In the genomic region with DNA sequence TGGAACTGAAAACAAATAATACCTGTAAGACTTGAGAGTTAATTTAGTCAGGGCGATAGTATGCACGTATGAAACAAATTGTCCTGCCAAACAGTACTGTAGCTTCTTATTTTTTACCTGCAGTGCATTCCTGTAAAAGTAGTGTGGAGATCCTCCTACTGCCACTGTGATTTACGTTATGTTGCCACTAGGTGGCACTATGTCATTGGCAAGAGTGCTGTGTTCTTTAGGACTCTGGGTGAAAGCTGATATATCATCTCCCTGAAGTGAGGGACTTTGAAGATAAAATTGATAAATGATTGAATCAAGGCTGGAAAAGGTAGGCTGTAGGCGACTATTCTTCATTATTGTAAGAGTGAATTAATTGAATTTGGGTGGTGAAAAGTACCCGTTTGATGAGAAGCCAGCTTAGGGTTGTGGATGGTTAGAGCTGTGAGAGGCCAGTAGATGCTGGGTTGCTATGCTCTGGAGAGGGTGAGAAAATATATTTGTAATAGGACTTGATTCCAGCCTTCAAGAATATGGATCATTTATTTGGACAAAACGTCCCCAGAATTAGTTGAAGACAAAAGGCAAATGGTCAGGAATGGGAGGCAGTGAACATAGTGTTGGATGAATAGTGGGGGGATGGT, we compare ENCODE assay signal across 8 cellular contexts. TPM values are rescaled to one million over a fixed set of nuclear protein-coding genes. Genes with fewer than 3 reads are reported as not detected.
DNase-seq lines count a peak whose midpoint lies in the region; ATAC-seq and TF ChIP-seq lines count a peak whose summit lies in the region.
"Not testable (repeated sequence)": the region's sequence is repeated elsewhere in the genome, so short reads cannot be mapped to it uniquely, and the experiment has no call there.

No MANE protein-coding gene starts in this region.

- TF ChIP-seq CTCF in esophagus muscularis mucosa (IDR thresholded peaks at IDR 0.05) = peak in 2 of 3 experiments; percentile 14 to 30

- not testable (repeated sequence) for H3K4me1 ChIP-seq in CD8-positive, alpha-beta memory T cell (ENCODE audit: insufficient read depth, low read length); esophagus muscularis mucosa

- H3K27ac Mint-ChIP-seq in CD8-positive, alpha-beta memory T cell; T-helper 2 cell treated with Interferon-gamma antibody and Interleukin-4, amounts not matched to agents 5 μg/mL and 100 μg/mL, for 36 hours; naive thymus-derived CD8-positive, alpha-beta T cell: not testable (repeated sequence)

- ATAC-seq in GM19463 (IDR thresholded peaks at IDR 0.05; ENCODE audit: unreplicated experiment) (peak; percentile 86), HG02981 (IDR thresholded peaks at IDR 0.05; ENCODE audit: unreplicated experiment) (peak; percentile 88)
- ATAC-seq in naive thymus-derived CD8-positive, alpha-beta T cell = peak; percentile 91 to 98

- peak in 4 of 5 donors; percentile 4 to 50 (median 33) for DNase-seq in CD8-positive, alpha-beta memory T cell
- peak; percentile 32 for DNase-seq in T-helper 2 cell treated with Interferon-gamma antibody and Interleukin-4, amounts not matched to agents 5 μg/mL and 100 μg/mL, for 36 hours (ENCODE audit: low spot score)
- DNase-seq in activated effector memory CD4-positive, alpha-beta T cell treated with Interleukin-2 at 50 U/mL for 16 hours = peak; percentile 25
- not testable (repeated sequence) for DNase-seq in esophagus muscularis mucosa (ENCODE audit: extremely low spot score)
- DNase-seq in naive thymus-derived CD8-positive, alpha-beta T cell = peak in 8 of 10 donors; percentile 5 to 51 (median 38)
- DNase-seq in stimulated activated CD8-positive, alpha-beta memory T cell treated with anti-CD3 and anti-CD28 coated beads, Interleukin-4, amount 100 ng/mL, for 4 hours (ENCODE audit: low read depth in 2 of 2, low spot score in 1 of 2) = peak; percentile 1 to 33

- H3K36me3 ChIP-seq in CD8-positive, alpha-beta memory T cell (ENCODE audit: insufficient read depth, low read length); esophagus muscularis mucosa: not testable (repeated sequence)

- CTCF ChIA-PET in CD8-positive, alpha-beta memory T cell (lab: Charles Lee) = not testable (repeated sequence)

- POLR2A ChIA-PET in CD8-positive, alpha-beta memory T cell (lab: Charles Lee); naive thymus-derived CD8-positive, alpha-beta T cell (lab: Charles Lee): not testable (repeated sequence)

- H3K27me3 ChIP-seq in CD8-positive, alpha-beta memory T cell (ENCODE audit: insufficient read depth, low read length, poor library complexity, severe bottlenecking); esophagus muscularis mucosa: not testable (repeated sequence)

- not testable (repeated sequence) for H3K9me3 ChIP-seq in CD8-positive, alpha-beta memory T cell (ENCODE audit: low read length); esophagus muscularis mucosa

- H3K27me3 Mint-ChIP-seq in CD8-positive, alpha-beta memory T cell; T-helper 2 cell treated with Interferon-gamma antibody and Interleukin-4, amounts not matched to agents 5 μg/mL and 100 μg/mL, for 36 hours (ENCODE audit: low read depth); naive thymus-derived CD8-positive, alpha-beta T cell: not testable (repeated sequence)

- not testable (repeated sequence) for H3K4me3 Mint-ChIP-seq in CD8-positive, alpha-beta memory T cell; T-helper 2 cell treated with Interferon-gamma antibody and Interleukin-4, amounts not matched to agents 5 μg/mL and 100 μg/mL, for 36 hours; naive thymus-derived CD8-positive, alpha-beta T cell

- 0% methylated on average over 2 of the region's 6 CpGs for WGBS in esophagus muscularis mucosa

- intact Hi-C loops in esophagus muscularis mucosa (cut with DNase I) = not testable (repeated sequence)

- not testable (repeated sequence) for TF ChIP-seq POLR2A in esophagus muscularis mucosa (IDR thresholded peaks at IDR 0.05; ENCODE audit: low read depth)

- not testable (repeated sequence) for H3K27ac ChIP-seq in CD8-positive, alpha-beta memory T cell (ENCODE audit: low read depth, low read length); esophagus muscularis mucosa (replicated peaks in 1 of 4)

- not testable (repeated sequence) for H3K4me3 ChIP-seq in CD8-positive, alpha-beta memory T cell (ENCODE audit: low read length); esophagus muscularis mucosa

- TF ChIP-seq EP300 in esophagus muscularis mucosa (IDR thresholded peaks at IDR 0.05) = not testable (repeated sequence)

- not testable (repeated sequence) for H3K36me3 Mint-ChIP-seq in CD8-positive, alpha-beta memory T cell; T-helper 2 cell treated with Interferon-gamma antibody and Interleukin-4, amounts not matched to agents 5 μg/mL and 100 μg/mL, for 36 hours (ENCODE audit: low read depth); naive thymus-derived CD8-positive, alpha-beta T cell

- H3K4me1 Mint-ChIP-seq in CD8-positive, alpha-beta memory T cell; T-helper 2 cell treated with Interferon-gamma antibody and Interleukin-4, amounts not matched to agents 5 μg/mL and 100 μg/mL, for 36 hours (ENCODE audit: low read depth); naive thymus-derived CD8-positive, alpha-beta T cell: not testable (repeated sequence)

- H3K9me3 Mint-ChIP-seq in CD8-positive, alpha-beta memory T cell; T-helper 2 cell treated with Interferon-gamma antibody and Interleukin-4, amounts not matched to agents 5 μg/mL and 100 μg/mL, for 36 hours; naive thymus-derived CD8-positive, alpha-beta T cell: not testable (repeated sequence)

RNA-seq across cellular contexts. Expression of a gene that starts 16.5 kb away (rescaled TPM):
- total RNA-seq in CD8-positive, alpha-beta memory T cell = 1 to 10 TPM in 1 of 2 experiments, under 1 TPM in 1; 0.96 to 1.7 TPM
- polyA plus RNA-seq in CD8-positive, alpha-beta memory T cell = 0.16 TPM
- total RNA-seq in esophagus muscularis mucosa = 1 to 10 TPM in 2 of 4 donors, under 1 TPM in 2; 0.33 to 1.7 (median 0.99) TPM
- 1 to 10 TPM; 3.8 to 4.7 TPM for total RNA-seq in naive thymus-derived CD8-positive, alpha-beta T cell
- polyA plus RNA-seq in naive thymus-derived CD8-positive, alpha-beta T cell = under 1 TPM in 2 of 3 donors, not detected in 1; 0.05 to 0.30 TPM
